ENCODE assay signal across 27 cellular contexts in genomic region chr15:76192715-76193114, GRCh38.
"Had no signal": no experiment of that assay in that cellular context is flagged by ENCODE, and none has a peak within 500 bp of the region (broad histone marks: within the 10 kb centered on the region; RNA-seq: fewer than 3 reads in every experiment).

No MANE protein-coding gene starts in this region.

- H3K27ac ChIP-seq: ovary, parathyroid adenoma, psoas muscle, skin epidermis, spleen, thoracic aorta, thyroid gland, tibial nerve, upper lobe of right lung, uterus had no signal

- H3K4me1 ChIP-seq: parathyroid adenoma had no signal

- H3K79me2 ChIP-seq: parathyroid adenoma had no signal

- ATAC-seq: naive thymus-derived CD8-positive, alpha-beta T cell; natural killer cell treated with Interleukin-12 subunit alpha and Interleukin-12 subunit beta and Interleukin-15 and Interleukin-18, amount 100 ng/mL, for 72 hours; psoas muscle; right cardiac atrium; sciatic nerve; stimulated activated memory B cell treated with anti-CD40 and anti-IgM and Interleukin-4, amounts not matched to agents 10 μg/mL and 1 μg/mL and 100 μg/mL, for 72 hours; upper lobe of right lung had no signal

- H2AFZ ChIP-seq: parathyroid adenoma had no signal

- H3K27me3 ChIP-seq: ovary, thyroid gland, uterus had no signal

- H3K4me3 ChIP-seq: ovary, psoas muscle, skin epidermis, smooth muscle cell, spleen, stomach, thoracic aorta, thyroid gland, tibial nerve, upper lobe of right lung, uterus had no signal

- H3K36me3 ChIP-seq: ovary, spleen, stomach, thoracic aorta, thyroid gland, tibial nerve, upper lobe of right lung, uterus had no signal

- DNase-seq: naive B cell; naive thymus-derived CD8-positive, alpha-beta T cell; nephron progenitor cell; occipital lobe; ovary; right cardiac atrium; spleen; stimulated activated CD4-positive, alpha-beta T cell treated with anti-CD3 and anti-CD28 coated beads, Interleukin-12 subunit alpha, Interleukin-12 subunit beta, amount 100 ng/mL, for 4 hours; stimulated activated CD4-positive, alpha-beta T cell treated with anti-CD3 and anti-CD28 coated beads, Interleukin-1b, Interleukin-23, amount 100 ng/mL, for 48 hours; stimulated activated CD4-positive, alpha-beta T cell treated with anti-CD3 and anti-CD28 coated beads, Interleukin-4, amount 100 ng/mL, for 1 hour; stimulated activated CD4-positive, alpha-beta T cell treated with anti-CD3 and anti-CD28 coated beads, Interleukin-4, amount 100 ng/mL, for 4 hours; stimulated activated CD8-positive, alpha-beta memory T cell treated with anti-CD3 and anti-CD28 coated beads, Interleukin-4, amount 100 ng/mL, for 48 hours; stimulated activated naive CD4-positive, alpha-beta T cell treated with Interleukin-2 at 50 U/mL for 16 hours; stomach; thyroid gland; trophoblast cell; upper lobe of right lung; uterus had no signal

- H3K4me2 ChIP-seq: smooth muscle cell had no signal

- H3K9me3 ChIP-seq: ovary, psoas muscle, spleen, stomach, thoracic aorta, thyroid gland, tibial nerve, upper lobe of right lung, uterus had no signal

- H3K9ac ChIP-seq: parathyroid adenoma had no signal
